Comparison of ENCODE assay signal across 9 cellular contexts in the genomic region with DNA sequence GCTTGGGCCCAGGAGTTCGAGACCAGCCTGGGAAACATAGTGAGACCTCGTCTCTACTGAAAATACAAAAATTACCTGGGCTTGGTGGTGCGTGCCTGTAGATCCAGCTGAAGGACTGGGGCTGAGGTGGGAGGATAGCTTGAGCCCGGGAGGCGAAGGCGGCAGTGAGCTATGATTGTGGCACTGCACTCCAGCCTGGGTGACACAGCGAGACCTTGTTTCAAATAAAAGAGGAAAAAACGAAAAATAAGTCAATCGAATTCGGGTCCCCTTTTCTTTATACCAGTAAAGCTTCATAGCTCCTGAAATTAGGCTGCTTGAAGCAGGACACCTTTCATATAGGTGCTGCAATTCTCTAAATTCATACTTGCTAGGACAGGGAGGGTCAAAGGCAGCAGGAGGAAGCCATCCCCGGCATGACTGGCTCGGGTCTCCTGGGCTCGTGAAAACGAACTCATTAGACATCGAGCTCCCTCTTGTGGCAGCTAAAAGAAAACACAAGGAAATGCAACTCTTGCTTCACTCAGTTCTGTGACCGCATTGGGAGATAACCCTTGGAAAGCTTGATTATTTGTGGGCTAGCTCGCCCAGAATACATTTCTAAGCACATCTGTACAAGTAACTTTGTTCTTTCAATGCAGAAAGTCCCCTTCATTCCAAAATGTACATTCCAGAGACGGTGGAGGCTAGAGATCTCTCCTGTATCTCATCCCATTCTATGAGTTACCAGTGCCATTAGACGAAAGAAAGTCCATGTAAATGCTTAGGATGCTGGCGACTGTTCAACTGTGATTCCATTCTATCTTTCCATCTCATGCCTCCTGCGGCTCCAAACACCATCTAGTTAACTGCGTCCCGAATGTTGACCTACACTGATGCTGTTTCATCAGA. TPM values are rescaled to one million over a fixed set of nuclear protein-coding genes. Genes with fewer than 3 reads are reported as not detected.
DNase-seq lines count a peak whose midpoint lies in the region; ATAC-seq and TF ChIP-seq lines count a peak whose summit lies in the region.
"Had no signal": no experiment of that assay in that cellular context is flagged by ENCODE, and none has a peak within 500 bp of the region (broad histone marks: within the 10 kb centered on the region; RNA-seq: fewer than 3 reads in every experiment).

No MANE protein-coding gene starts in this region.

- peaks cover 0 to 3% (median 0%) of the 10 kb centered on the region in 4 donors for H3K4me1 ChIP-seq in right lobe of liver

- no peaks in the 10 kb centered on the region for H3K36me3 Mint-ChIP-seq in activated B cell treated with CpG ODN at 0.5 μM for 24 hours (ENCODE audit: low read depth)

- no peak overlapping the region for H3K4me3 Mint-ChIP-seq in activated B cell treated with CpG ODN at 0.5 μM for 24 hours

- H3K36me3 ChIP-seq in right lobe of liver: no peaks in the 10 kb centered on the region

- H3K27ac Mint-ChIP-seq in activated B cell treated with CpG ODN at 0.5 μM for 24 hours: no peak overlapping the region

- ATAC-seq in activated B cell treated with CpG ODN at 0.5 μM for 24 hours (ENCODE audit: low read depth): peak; percentile 61
- ATAC-seq in right lobe of liver: peak; percentile 70 to 93 (median 90)
- no peak for ATAC-seq in GM21447 (IDR thresholded peaks at IDR 0.05; ENCODE audit: unreplicated experiment)

- peaks cover 4% of the 10 kb centered on the region for H3K4me1 Mint-ChIP-seq in activated B cell treated with CpG ODN at 0.5 μM for 24 hours

- POLR2A ChIA-PET in AG04450 (lab: Yijun Ruan, JAX) (no interaction called here), activated B cell treated with CpG ODN at 0.5 μM for 24 hours (lab: Charles Lee) (no interaction called here)

- no peaks in the 10 kb centered on the region for H3K27me3 ChIP-seq in AG04450 (ENCODE audit: control insufficient read depth, insufficient read depth, low read length)
- H3K27me3 ChIP-seq in right lobe of liver: no peaks in the 10 kb centered on the region

- H3K9me3 Mint-ChIP-seq in activated B cell treated with CpG ODN at 0.5 μM for 24 hours: peaks cover 6% of the 10 kb centered on the region

- TF ChIP-seq CTCF in AG04450 (IDR thresholded peaks at IDR 0.05; ENCODE audit: low read depth, low read length) (peak; percentile 76), activated B cell treated with CpG ODN at 0.5 μM for 24 hours (IDR thresholded peaks at IDR 0.05) (no peak), right lobe of liver (IDR thresholded peaks at IDR 0.05) (peak; percentile 56 to 62 (median 59))

- intact Hi-C loops in activated B cell treated with CpG ODN at 0.5 μM for 24 hours (cut with micrococcal nuclease) (loop anchor here (2.0 to 10.0 kb wide), 5 partner anchors 76 to 457 kb away; no protein-coding TSS in a partner anchor), right lobe of liver (cut with DNase I) (no loop called here)

- H3K27ac ChIP-seq in AG04450 (ENCODE audit: low read depth, low read length) (no peak overlapping the region), right lobe of liver (no peak overlapping the region)
- H3K27ac ChIP-seq: skin epidermis had no signal

- H3K4me3 ChIP-seq in AG04450 (ENCODE audit: low read depth, low read length): no peak overlapping the region
- no peak overlapping the region for H3K4me3 ChIP-seq in right lobe of liver
- H3K4me3 ChIP-seq: skin epidermis had no signal

- 25% methylated on average over 23 of the region's 23 CpGs for WGBS in right lobe of liver (ENCODE audit: insufficient coverage, low coverage, low lambda C conversion rate, missing lambda C conversion rate)

- H3K9me3 ChIP-seq in AG04450 (ENCODE audit: control insufficient read depth, insufficient read depth, low read length): no peaks in the 10 kb centered on the region
- H3K9me3 ChIP-seq in right lobe of liver: no peaks in the 10 kb centered on the region

- DNase-seq in AG04450 (ENCODE audit: low read depth, low spot score): peak; percentile 63
- peak; percentile 15 for DNase-seq in GM19238 (ENCODE audit: insufficient read length, low spot score)
- peak; percentile 62 for DNase-seq in NCI-H2227 treated with DMSO at 0.1 percent for 48 hours (lab: John Stamatoyannopoulos, UW)
- no peak for DNase-seq in activated B cell treated with CpG ODN at 0.5 μM for 24 hours
- DNase-seq in ecto neural progenitor cell (ENCODE audit: low spot score): peak; percentile 57
- peak in 1 of 3 donors; percentile 51 for DNase-seq in right lobe of liver
- DNase-seq in stimulated activated CD4-positive, alpha-beta T cell treated with anti-CD3 and anti-CD28 coated beads, Interleukin-4, amount 100 ng/mL, for 4 hours: peak; percentile 16 to 17

- CTCF ChIA-PET in AG04450 (lab: Charles Lee) (interaction anchor here (0.6 to 2.4 kb wide), 50 partner anchors 9 to 460 kb away, joined by 3 to 21 read pairs (median 4); partner anchors contain the start of genes CEACAM18 and FPR2), activated B cell treated with CpG ODN at 0.5 μM for 24 hours (lab: Charles Lee) (interaction anchor here (0.8 to 1.9 kb wide), 14 partner anchors 8 to 460 kb away, joined by 3 to 11 read pairs (median 4); no protein-coding TSS in a partner anchor)

- peaks cover 56% of the 10 kb centered on the region for H3K27me3 Mint-ChIP-seq in activated B cell treated with CpG ODN at 0.5 μM for 24 hours

- TF ChIP-seq POLR2A in right lobe of liver (IDR thresholded peaks at IDR 0.05): no peak

RNA-seq across cellular contexts. Expression of gene FPR2, which starts 16.8 kb away (rescaled TPM):
- not detected in 2 replicates for polyA plus RNA-seq in AG04450 (2011; rRNA removed)
- polyA minus RNA-seq in AG04450 (2011; rRNA and poly(A)+ RNA removed): not detected in 2 replicates
- 0.12 TPM in 1 of 2 replicates, not detected in the other for total RNA-seq in activated B cell treated with CpG ODN at 0.5 μM for 24 hours
- 1 to 10 TPM in 3 of 6 experiments, under 1 TPM in 3; 0.75 to 1.6 (median 1.1) TPM for total RNA-seq in right lobe of liver

RNA-seq across cellular contexts. Expression of gene FPR3, which starts 17.1 kb away (rescaled TPM):
- polyA plus RNA-seq in AG04450 (2011; rRNA removed): not detected in 2 replicates
- polyA minus RNA-seq in AG04450 (2011; rRNA and poly(A)+ RNA removed): not detected in 2 replicates
- total RNA-seq in activated B cell treated with CpG ODN at 0.5 μM for 24 hours: 0.20 and 0.27 TPM in 2 replicates
- total RNA-seq in right lobe of liver: 10 to 100 TPM in 1 of 6 experiments, 1 to 10 TPM in 5; 2.2 to 13.9 (median 4.6) TPM

RNA-seq across cellular contexts. Expression of gene FPR1, which starts 26.1 kb away (rescaled TPM):
- polyA plus RNA-seq in AG04450 (2011; rRNA removed): not detected in 2 replicates
- polyA minus RNA-seq in AG04450 (2011; rRNA and poly(A)+ RNA removed): not detected in 2 replicates
- total RNA-seq in activated B cell treated with CpG ODN at 0.5 μM for 24 hours (0.49 TPM in 1 of 2 replicates, not detected in the other), right lobe of liver (1 to 10 TPM; 1.1 to 9.0 (median 5.2) TPM)

RNA-seq across cellular contexts. Expression of gene HAS1, which starts 54.0 kb away (rescaled TPM):
- not detected in 2 replicates for polyA plus RNA-seq in AG04450 (2011; rRNA removed)
- not detected in 2 replicates for polyA minus RNA-seq in AG04450 (2011; rRNA and poly(A)+ RNA removed)
- total RNA-seq in activated B cell treated with CpG ODN at 0.5 μM for 24 hours (not detected in 2 replicates), right lobe of liver (not detected)
